7 cellular contexts compared by ENCODE assay signal in the genomic region with DNA sequence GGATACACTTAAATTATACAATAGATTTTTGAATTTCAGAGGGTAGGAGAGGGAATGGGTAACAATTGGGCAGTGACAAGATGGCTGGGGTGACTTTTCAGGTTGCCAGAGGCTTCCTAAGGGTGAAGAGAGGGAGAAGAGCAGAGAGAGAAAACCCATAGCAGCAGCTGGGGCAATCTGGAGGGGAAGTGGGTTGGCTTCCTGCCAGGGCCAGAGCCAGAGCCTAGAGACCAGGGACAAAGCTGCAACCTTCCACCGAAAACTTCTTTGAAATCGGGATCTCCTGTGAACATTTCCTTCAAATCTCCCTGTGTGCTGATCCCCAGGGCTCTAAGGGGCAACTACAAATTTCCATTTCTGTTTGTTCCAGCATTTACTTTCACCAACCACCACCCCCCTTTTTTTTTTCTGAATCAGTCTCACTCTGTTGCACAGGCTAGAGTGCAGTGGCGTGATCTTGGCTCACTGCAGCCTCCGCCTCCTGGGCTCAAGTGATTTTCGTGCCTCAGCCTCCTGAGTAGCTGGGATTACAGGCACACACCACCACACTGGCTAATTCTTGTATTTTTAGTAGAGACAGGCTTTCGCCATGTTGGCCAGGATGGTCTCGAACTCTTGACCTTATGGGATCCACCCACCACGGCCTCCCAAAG. TPM values are rescaled to one million over a fixed set of nuclear protein-coding genes. Genes with fewer than 3 reads are reported as not detected.
A peak's percentile ranks its signal among the peaks of the same experiment; 100 is the strongest.
DNase-seq lines count a peak whose midpoint lies in the region; ATAC-seq and TF ChIP-seq lines count a peak whose summit lies in the region.

No MANE protein-coding gene starts in this region.

- H3K4me3 Mint-ChIP-seq in IgD-negative memory B cell (peak overlapping the region; percentile 39 to 70 (median 56)), brain (peak overlapping the region in 3 of 5 experiments; percentile 27 to 57 (median 29))

- intact Hi-C loops in sciatic nerve (cut with DNase I): no loop called here

- no peaks in the 10 kb centered on the region for H3K9me3 Mint-ChIP-seq in IgD-negative memory B cell
- peaks cover 0 to 6% (median 0%) of the 10 kb centered on the region in 5 experiments for H3K9me3 Mint-ChIP-seq in brain

- DNase-seq in RPMI7951 (ENCODE audit: low read depth) (peak; percentile 56), sciatic nerve (ENCODE audit: low spot score) (peak; percentile 77), HK-2 (ENCODE audit: unreplicated experiment) (no peak), COLO829 (ENCODE audit: low spot score) (no peak)

- ATAC-seq in sciatic nerve: no peak
- ATAC-seq in GM19351 (IDR thresholded peaks at IDR 0.05; ENCODE audit: unreplicated experiment): no peak

- H3K27me3 Mint-ChIP-seq in IgD-negative memory B cell: no peaks in the 10 kb centered on the region
- H3K27me3 Mint-ChIP-seq in brain: peaks cover 9% of the 10 kb centered on the region

- H3K27ac Mint-ChIP-seq in IgD-negative memory B cell (peak overlapping the region in 2 of 3 donors; percentile 85 to 95), brain (peak overlapping the region; percentile 10 to 86 (median 81))

- peaks cover 28 to 31% (median 29%) of the 10 kb centered on the region in 3 donors for H3K4me1 Mint-ChIP-seq in IgD-negative memory B cell
- H3K4me1 Mint-ChIP-seq in brain: peaks cover 74% of the 10 kb centered on the region

- TF ChIP-seq CTCF in brain (conservative IDR thresholded peaks at IDR 0.05): no peak

- H3K36me3 Mint-ChIP-seq in IgD-negative memory B cell: no peaks in the 10 kb centered on the region
- H3K36me3 Mint-ChIP-seq in brain: peaks cover 9% of the 10 kb centered on the region

RNA-seq across cellular contexts. Expression of a gene that starts 3.1 kb away (rescaled TPM):
- polyA plus RNA-seq in IgD-negative memory B cell: 0.61 TPM
- 27.6 and 44.8 TPM in 2 replicates for total RNA-seq in RPMI7951 (2014; rRNA removed; shearing (Covaris generic))
- polyA plus RNA-seq in brain (ENCODE audit: insufficient read depth, low read depth, low replicate concordance): 6.2 TPM
- 46.8 TPM for total RNA-seq in sciatic nerve

RNA-seq across cellular contexts. Expression of a gene that starts 3.9 kb away (rescaled TPM):
- 723 TPM for polyA plus RNA-seq in IgD-negative memory B cell
- 784 and 843 TPM in 2 replicates for total RNA-seq in RPMI7951 (2014; rRNA removed; shearing (Covaris generic))
- polyA plus RNA-seq in brain (ENCODE audit: insufficient read depth, low read depth, low replicate concordance): 361 TPM
- total RNA-seq in sciatic nerve: 198 TPM

RNA-seq across cellular contexts. Expression of a gene that starts 11.2 kb away (rescaled TPM):
- polyA plus RNA-seq in IgD-negative memory B cell (6.5 TPM), brain (ENCODE audit: insufficient read depth, low read depth, low replicate concordance) (9.2 TPM)
- 4.1 and 5.8 TPM in 2 replicates for total RNA-seq in RPMI7951 (2014; rRNA removed; shearing (Covaris generic))
- total RNA-seq in sciatic nerve: 7.1 TPM

RNA-seq across cellular contexts. Expression of a gene that starts 23.9 kb away (rescaled TPM):
- 10.8 TPM for polyA plus RNA-seq in IgD-negative memory B cell
- 29.1 and 32.3 TPM in 2 replicates for total RNA-seq in RPMI7951 (2014; rRNA removed; shearing (Covaris generic))
- 70.8 TPM for polyA plus RNA-seq in brain (ENCODE audit: insufficient read depth, low read depth, low replicate concordance)
- 16.3 TPM for total RNA-seq in sciatic nerve

RNA-seq across cellular contexts. Expression of a gene that starts 42.6 kb away (rescaled TPM):
- 34.3 TPM for polyA plus RNA-seq in IgD-negative memory B cell
- total RNA-seq in RPMI7951 (2014; rRNA removed; shearing (Covaris generic)): 69.5 and 99.8 TPM in 2 replicates
- 42.2 TPM for polyA plus RNA-seq in brain (ENCODE audit: insufficient read depth, low read depth, low replicate concordance)
- total RNA-seq in sciatic nerve: 74.0 TPM

Comparison
In these comparisons a context has a peak if more than half of its experiments do, and no peak if none do; other contexts are left out.
1. DNase-seq: peak in RPMI7951 (single experiment) and sciatic nerve (single experiment); none in HK-2 (single experiment) and COLO829 (single experiment).